In genomic region chr1:64936958-64937357, GRCh38 we compare ENCODE assay signal across 31 cellular contexts. TPM values are rescaled to one million over a fixed set of nuclear protein-coding genes. Genes with fewer than 3 reads are reported as not detected.
DNase-seq lines count a peak whose midpoint lies in the region; ATAC-seq and TF ChIP-seq lines count a peak whose summit lies in the region.
"Had no signal": no experiment of that assay in that cellular context is flagged by ENCODE, and none has a peak within 500 bp of the region (broad histone marks: within the 10 kb centered on the region; RNA-seq: fewer than 3 reads in every experiment).

No MANE protein-coding gene starts in this region.

- no peaks in the 10 kb centered on the region for H3K9me3 Mint-ChIP-seq in CD4-positive, alpha-beta T cell
- H3K9me3 Mint-ChIP-seq: activated T-cell treated with anti-CD3 and anti-CD28 coated beads, Interleukin-2, amount 50 U/mL, for 24 hours; endodermal cell; naive B cell; T-helper 1 cell treated with Interleukin-12 subunit alpha and Interleukin-12 subunit beta and Interleukin-4 antibody, amounts not matched to agents 30 μg/mL and 1 μg/mL, for 36 hours had no signal

- H3K4me3 ChIP-seq in adipocyte (ENCODE audit: low read length) (no peak overlapping the region), psoas muscle (peak overlapping the region; percentile 18)
- H3K4me3 ChIP-seq: esophagus squamous epithelium, SK-N-MC, testis, vagina had no signal

- intact Hi-C loops in CD4-positive, alpha-beta T cell (cut with DNase I, micrococcal nuclease), result loop anchor here in 1 of 2 experiments (2.0 kb wide), 1 partner anchor 14 kb away; no protein-coding TSS in a partner anchor
- intact Hi-C loops in psoas muscle (cut with DNase I), result loop anchor here (5.0 kb wide), 1 partner anchor 40 kb away; no protein-coding TSS in a partner anchor

- H3K36me3 ChIP-seq in adipocyte (ENCODE audit: control insufficient read depth, insufficient read depth, low read length, severe bottlenecking) (no peaks in the 10 kb centered on the region), psoas muscle (ENCODE audit: insufficient read depth in 1 of 2, low read depth in 1 of 2) (no peaks in the 10 kb centered on the region)
- H3K36me3 ChIP-seq: esophagus squamous epithelium, vagina had no signal

- TF ChIP-seq CTCF in CD4-positive, alpha-beta T cell (IDR thresholded peaks at IDR 0.05), result no peak
- no peak for TF ChIP-seq CTCF in psoas muscle (IDR thresholded peaks at IDR 0.05)

- CTCF ChIA-PET in CD4-positive, alpha-beta T cell (lab: Charles Lee), result interaction anchor here (0.6 to 1.0 kb wide), 4 partner anchors 15 to 1367 kb away, joined by 3 read pairs; no protein-coding TSS in a partner anchor

- no peak overlapping the region for H3K4me3 Mint-ChIP-seq in CD4-positive, alpha-beta T cell
- H3K4me3 Mint-ChIP-seq: activated CD4-positive, alpha-beta T cell treated with anti-CD3 and anti-CD28 coated beads for 36 hours; activated T-cell treated with anti-CD3 and anti-CD28 coated beads, Interleukin-2, amount 50 U/mL, for 24 hours; endodermal cell; T-helper 1 cell treated with Interleukin-12 subunit alpha and Interleukin-12 subunit beta and Interleukin-4 antibody, amounts not matched to agents 30 μg/mL and 1 μg/mL, for 36 hours had no signal

- no peaks in the 10 kb centered on the region for H3K27me3 ChIP-seq in CD4-positive, alpha-beta T cell (ENCODE audit: control insufficient read depth, insufficient read depth, low read length)
- H3K27me3 ChIP-seq in adipocyte (replicated peaks; ENCODE audit: control insufficient read depth, insufficient read depth, low read length) (no peaks in the 10 kb centered on the region), psoas muscle (ENCODE audit: insufficient read depth in 3 of 3, low read length in 2 of 3) (no peaks in the 10 kb centered on the region)
- H3K27me3 ChIP-seq: esophagus squamous epithelium, testis, vagina had no signal

- peaks cover 64% of the 10 kb centered on the region for H3K4me1 ChIP-seq in adipocyte (ENCODE audit: control insufficient read depth, insufficient read depth, low read length)
- peaks cover 84% of the 10 kb centered on the region for H3K4me1 ChIP-seq in psoas muscle

- no peaks in the 10 kb centered on the region for H3K9me3 ChIP-seq in CD4-positive, alpha-beta T cell (ENCODE audit: control insufficient read depth, low read length)
- no peaks in the 10 kb centered on the region for H3K9me3 ChIP-seq in adipocyte (ENCODE audit: control insufficient read depth, low read length)
- H3K9me3 ChIP-seq in psoas muscle, result no peaks in the 10 kb centered on the region
- H3K9me3 ChIP-seq: esophagus squamous epithelium, testis, vagina had no signal

- peak overlapping the region; percentile 55 for H3K27ac Mint-ChIP-seq in CD4-positive, alpha-beta T cell
- H3K27ac Mint-ChIP-seq: activated CD4-positive, alpha-beta T cell treated with anti-CD3 and anti-CD28 coated beads for 36 hours; activated T-cell treated with anti-CD3 and anti-CD28 coated beads, Interleukin-2, amount 50 U/mL, for 24 hours; endodermal cell; T-helper 1 cell treated with Interleukin-12 subunit alpha and Interleukin-12 subunit beta and Interleukin-4 antibody, amounts not matched to agents 30 μg/mL and 1 μg/mL, for 36 hours had no signal

- H3K9ac ChIP-seq in adipocyte (ENCODE audit: low read length), result no peak overlapping the region

- POLR2A ChIA-PET in CD4-positive, alpha-beta T cell (lab: Charles Lee), result interaction anchor here (0.7 to 1.4 kb wide), 3 partner anchors 9 to 63 kb away, joined by 3 to 6 read pairs (median 6); no protein-coding TSS in a partner anchor

- WGBS in psoas muscle, 3 donors, result 29 to 37% (median 31%) methylated on average over 1 of the region's 1 CpG

- ATAC-seq in CD4-positive, alpha-beta T cell (ENCODE audit: poor library complexity), result no peak
- peak; percentile 58 to 71 (median 70) for ATAC-seq in psoas muscle
- ATAC-seq: activated CD4-positive, alpha-beta T cell treated with anti-CD3 and anti-CD28 coated beads for 36 hours had no signal

- H3K36me3 Mint-ChIP-seq in CD4-positive, alpha-beta T cell (ENCODE audit: low read depth), result peaks cover 22% of the 10 kb centered on the region
- H3K36me3 Mint-ChIP-seq: naive B cell had no signal

- no peaks in the 10 kb centered on the region for H3K27me3 Mint-ChIP-seq in CD4-positive, alpha-beta T cell
- H3K27me3 Mint-ChIP-seq: activated CD4-positive, alpha-beta T cell treated with anti-CD3 and anti-CD28 coated beads for 36 hours; activated T-cell treated with anti-CD3 and anti-CD28 coated beads, Interleukin-2, amount 50 U/mL, for 24 hours; CD4-positive, alpha-beta memory T cell; naive B cell had no signal

- DNase-seq in CD4-positive, alpha-beta T cell, result no peak
- DNase-seq in HCEC 1CT, result peak; percentile 47
- DNase-seq in adipocyte (ENCODE audit: low read depth), result peak; percentile 72
- DNase-seq in psoas muscle, result peak; percentile 39 to 75
- DNase-seq in OCI-M2 (lab: John Stamatoyannopoulos, UW; ENCODE audit: unreplicated experiment), result no peak
- no peak for DNase-seq in T1000 (lab: John Stamatoyannopoulos, UW)
- no peak for DNase-seq in medulla oblongata (ENCODE audit: extremely low spot score)
- DNase-seq: activated CD4-positive, alpha-beta T cell treated with anti-CD3 and anti-CD28 coated beads for 36 hours; activated CD8-positive, alpha-beta memory T cell treated with anti-CD3 and anti-CD28 coated beads for 24 hours; activated naive CD4-positive, alpha-beta T cell treated with Interleukin-2 at 50 U/mL for 16 hours; activated T-cell treated with anti-CD3 and anti-CD28 coated beads, Interleukin-2, amount 50 U/mL, for 24 hours; amygdala; CD4-positive, alpha-beta memory T cell; cortex of kidney; endodermal cell; esophagus squamous epithelium; GDM1; GOT3; MM.1S; naive B cell; NCI-H1694; NCI-H2171; NCI-H526; retina; RPMI8226; stimulated activated CD4-positive, alpha-beta T cell treated with anti-CD3 and anti-CD28 coated beads, Interleukin-4, amount 100 ng/mL, for 4 hours; stimulated activated naive CD4-positive, alpha-beta T cell; testis had no signal

- H3K4me1 Mint-ChIP-seq in CD4-positive, alpha-beta T cell (ENCODE audit: low read depth), result peaks cover 92% of the 10 kb centered on the region

- no peak overlapping the region for H3K27ac ChIP-seq in CD4-positive, alpha-beta T cell (ENCODE audit: low read depth, low read length)
- peak overlapping the region; percentile 77 for H3K27ac ChIP-seq in psoas muscle
- H3K27ac ChIP-seq: esophagus squamous epithelium, SK-N-MC, testis, vagina had no signal

RNA-seq across cellular contexts. Expression of gene JAK1, which starts 29.4 kb away (rescaled TPM):
- 100 to 1,000 TPM; 240 to 252 TPM for total RNA-seq in CD4-positive, alpha-beta T cell
- 100 to 1,000 TPM; 101 to 137 (median 119) TPM for total RNA-seq in psoas muscle
- 10 to 100 TPM; 33.7 to 80.3 (median 34.0) TPM for polyA plus RNA-seq in psoas muscle

Comparison
In these comparisons a context has a peak if more than half of its experiments do, and no peak if none do; other contexts are left out.
1. DNase-seq: peak in HCEC 1CT (single experiment), adipocyte (single experiment) and psoas muscle (2 of 2); none in CD4-positive, alpha-beta T cell (0 of 10), OCI-M2 (single experiment), T1000 (single experiment) and medulla oblongata (single experiment).